Comparison of ENCODE assay signal across 3 cellular contexts in the genomic region with DNA sequence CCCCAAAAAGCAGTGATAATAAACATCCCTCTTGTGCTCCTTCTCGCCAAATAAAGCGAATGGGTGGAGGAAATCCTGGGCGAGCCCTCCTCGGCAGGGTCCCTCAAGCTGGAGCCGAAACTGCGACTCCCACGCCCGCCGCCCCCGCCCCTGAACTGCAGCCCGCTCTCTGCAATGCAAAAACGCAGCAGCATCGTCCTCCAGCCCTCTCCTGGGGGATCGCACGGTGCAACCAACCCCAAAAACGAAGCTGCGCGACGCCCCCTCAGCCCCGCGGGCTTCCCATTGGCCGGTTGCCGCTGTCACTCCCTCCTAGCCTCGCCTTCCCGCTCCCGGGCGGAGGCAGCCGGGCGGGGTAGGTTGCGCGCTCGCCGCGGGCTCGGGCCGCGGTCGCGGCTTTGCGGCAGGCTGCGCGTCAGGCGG.
TF ChIP-seq lines count a peak whose summit lies in the region.

A gene with protein sequence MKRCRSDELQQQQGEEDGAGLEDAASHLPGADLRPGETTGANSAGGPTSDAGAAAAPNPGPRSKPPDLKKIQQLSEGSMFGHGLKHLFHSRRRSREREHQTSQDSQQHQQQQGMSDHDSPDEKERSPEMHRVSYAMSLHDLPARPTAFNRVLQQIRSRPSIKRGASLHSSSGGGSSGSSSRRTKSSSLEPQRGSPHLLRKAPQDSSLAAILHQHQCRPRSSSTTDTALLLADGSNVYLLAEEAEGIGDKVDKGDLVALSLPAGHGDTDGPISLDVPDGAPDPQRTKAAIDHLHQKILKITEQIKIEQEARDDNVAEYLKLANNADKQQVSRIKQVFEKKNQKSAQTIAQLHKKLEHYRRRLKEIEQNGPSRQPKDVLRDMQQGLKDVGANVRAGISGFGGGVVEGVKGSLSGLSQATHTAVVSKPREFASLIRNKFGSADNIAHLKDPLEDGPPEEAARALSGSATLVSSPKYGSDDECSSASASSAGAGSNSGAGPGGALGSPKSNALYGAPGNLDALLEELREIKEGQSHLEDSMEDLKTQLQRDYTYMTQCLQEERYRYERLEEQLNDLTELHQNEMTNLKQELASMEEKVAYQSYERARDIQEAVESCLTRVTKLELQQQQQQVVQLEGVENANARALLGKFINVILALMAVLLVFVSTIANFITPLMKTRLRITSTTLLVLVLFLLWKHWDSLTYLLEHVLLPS (plus strand): TSS at position 363 of the 423 bp plus-strand sequence. CDS start 619 bp downstream, outside the sequence.

TF ChIP-seq in A549, 52 proteins besides CTCF, POLR2A, EP300 and RAD21 (continues in another document):
- no peak for TF ChIP-seq RFX5 (IDR thresholded peaks at IDR 0.05)
- TF ChIP-seq, protein P1, sequence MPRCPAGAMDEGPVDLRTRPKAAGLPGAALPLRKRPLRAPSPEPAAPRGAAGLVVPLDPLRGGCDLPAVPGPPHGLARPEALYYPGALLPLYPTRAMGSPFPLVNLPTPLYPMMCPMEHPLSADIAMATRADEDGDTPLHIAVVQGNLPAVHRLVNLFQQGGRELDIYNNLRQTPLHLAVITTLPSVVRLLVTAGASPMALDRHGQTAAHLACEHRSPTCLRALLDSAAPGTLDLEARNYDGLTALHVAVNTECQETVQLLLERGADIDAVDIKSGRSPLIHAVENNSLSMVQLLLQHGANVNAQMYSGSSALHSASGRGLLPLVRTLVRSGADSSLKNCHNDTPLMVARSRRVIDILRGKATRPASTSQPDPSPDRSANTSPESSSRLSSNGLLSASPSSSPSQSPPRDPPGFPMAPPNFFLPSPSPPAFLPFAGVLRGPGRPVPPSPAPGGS (IDR thresholded peaks at IDR 0.05): no peak
- TF ChIP-seq HEYL (CRISPR knock-in tag; IDR thresholded peaks at IDR 0.05): no peak
- no peak for TF ChIP-seq ZSCAN20 (CRISPR knock-in tag; IDR thresholded peaks at IDR 0.05)
- TF ChIP-seq ZC3H11A (IDR thresholded peaks at IDR 0.05): no peak
- no peak for TF ChIP-seq MYC (IDR thresholded peaks at IDR 0.05; ENCODE audit: borderline replicate concordance, low read length)
- no peak for TF ChIP-seq HOXA7 (CRISPR knock-in tag; IDR thresholded peaks at IDR 0.05)
- TF ChIP-seq TP53 (CRISPR knock-in tag; IDR thresholded peaks at IDR 0.05): no peak
- no peak for TF ChIP-seq MAFK (IDR thresholded peaks at IDR 0.05; ENCODE audit: partially characterized antibody)
- no peak for TF ChIP-seq FOSB (CRISPR knock-in tag; IDR thresholded peaks at IDR 0.05)
- TF ChIP-seq, protein P2, sequence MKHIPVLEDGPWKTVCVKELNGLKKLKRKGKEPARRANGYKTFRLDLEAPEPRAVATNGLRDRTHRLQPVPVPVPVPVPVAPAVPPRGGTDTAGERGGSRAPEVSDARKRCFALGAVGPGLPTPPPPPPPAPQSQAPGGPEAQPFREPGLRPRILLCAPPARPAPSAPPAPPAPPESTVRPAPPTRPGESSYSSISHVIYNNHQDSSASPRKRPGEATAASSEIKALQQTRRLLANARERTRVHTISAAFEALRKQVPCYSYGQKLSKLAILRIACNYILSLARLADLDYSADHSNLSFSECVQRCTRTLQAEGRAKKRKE (CRISPR knock-in tag; IDR thresholded peaks at IDR 0.05; ENCODE audit: low read depth): no peak
- TF ChIP-seq MAZ (IDR thresholded peaks at IDR 0.05; ENCODE audit: borderline replicate concordance, low read depth, low read length): peak; percentile 92
- no peak for TF ChIP-seq POLR2AphosphoS2 (conservative IDR thresholded peaks at IDR 0.05; ENCODE audit: low read length)
- TF ChIP-seq, protein P3, sequence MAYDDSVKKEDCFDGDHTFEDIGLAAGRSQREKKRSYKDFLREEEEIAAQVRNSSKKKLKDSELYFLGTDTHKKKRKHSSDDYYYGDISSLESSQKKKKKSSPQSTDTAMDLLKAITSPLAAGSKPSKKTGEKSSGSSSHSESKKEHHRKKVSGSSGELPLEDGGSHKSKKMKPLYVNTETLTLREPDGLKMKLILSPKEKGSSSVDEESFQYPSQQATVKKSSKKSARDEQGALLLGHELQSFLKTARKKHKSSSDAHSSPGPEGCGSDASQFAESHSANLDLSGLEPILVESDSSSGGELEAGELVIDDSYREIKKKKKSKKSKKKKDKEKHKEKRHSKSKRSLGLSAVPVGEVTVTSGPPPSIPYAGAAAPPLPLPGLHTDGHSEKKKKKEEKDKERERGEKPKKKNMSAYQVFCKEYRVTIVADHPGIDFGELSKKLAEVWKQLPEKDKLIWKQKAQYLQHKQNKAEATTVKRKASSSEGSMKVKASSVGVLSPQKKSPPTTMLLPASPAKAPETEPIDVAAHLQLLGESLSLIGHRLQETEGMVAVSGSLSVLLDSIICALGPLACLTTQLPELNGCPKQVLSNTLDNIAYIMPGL (CRISPR knock-in tag; IDR thresholded peaks at IDR 0.05; ENCODE audit: borderline replicate concordance): no peak
- TF ChIP-seq, protein P4, sequence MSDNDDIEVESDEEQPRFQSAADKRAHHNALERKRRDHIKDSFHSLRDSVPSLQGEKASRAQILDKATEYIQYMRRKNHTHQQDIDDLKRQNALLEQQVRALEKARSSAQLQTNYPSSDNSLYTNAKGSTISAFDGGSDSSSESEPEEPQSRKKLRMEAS (IDR thresholded peaks at IDR 0.05): peak; percentile 62
- no peak for TF ChIP-seq HOXB13 (CRISPR knock-in tag; IDR thresholded peaks at IDR 0.05; ENCODE audit: low read depth)
- TF ChIP-seq CBX2 (IDR thresholded peaks at IDR 0.05; ENCODE audit: borderline replicate concordance, low read depth): no peak
- no peak for TF ChIP-seq CEBPB (IDR thresholded peaks at IDR 0.05)
- TF ChIP-seq KDM5A (IDR thresholded peaks at IDR 0.05): no peak
- TF ChIP-seq HDAC2 (IDR thresholded peaks at IDR 0.05): no peak
- no peak for TF ChIP-seq CBX8 (IDR thresholded peaks at IDR 0.05)
- TF ChIP-seq NFE2L2 (conservative IDR thresholded peaks at IDR 0.05; ENCODE audit: low read length): no peak

TF ChIP-seq in IMR-90, 13 proteins besides CTCF, POLR2A, EP300 and RAD21:
- TF ChIP-seq RCOR1 (IDR thresholded peaks at IDR 0.05; ENCODE audit: insufficient replicate concordance, low read length) (no peak), MAFK (IDR thresholded peaks at IDR 0.05; ENCODE audit: low read depth, low read length) (no peak), MAZ (IDR thresholded peaks at IDR 0.05; ENCODE audit: borderline replicate concordance, low read depth, low read length) (peak; percentile 99), SMC3 (IDR thresholded peaks at IDR 0.05; ENCODE audit: low read depth, low read length) (no peak), NFE2L2 (IDR thresholded peaks at IDR 0.05; ENCODE audit: low read depth, low read length) (no peak), CEBPB (IDR thresholded peaks at IDR 0.05; ENCODE audit: low read depth, low read length) (no peak)
- TF ChIP-seq, protein P5, sequence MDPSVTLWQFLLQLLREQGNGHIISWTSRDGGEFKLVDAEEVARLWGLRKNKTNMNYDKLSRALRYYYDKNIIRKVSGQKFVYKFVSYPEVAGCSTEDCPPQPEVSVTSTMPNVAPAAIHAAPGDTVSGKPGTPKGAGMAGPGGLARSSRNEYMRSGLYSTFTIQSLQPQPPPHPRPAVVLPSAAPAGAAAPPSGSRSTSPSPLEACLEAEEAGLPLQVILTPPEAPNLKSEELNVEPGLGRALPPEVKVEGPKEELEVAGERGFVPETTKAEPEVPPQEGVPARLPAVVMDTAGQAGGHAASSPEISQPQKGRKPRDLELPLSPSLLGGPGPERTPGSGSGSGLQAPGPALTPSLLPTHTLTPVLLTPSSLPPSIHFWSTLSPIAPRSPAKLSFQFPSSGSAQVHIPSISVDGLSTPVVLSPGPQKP (IDR thresholded peaks at IDR 0.05; ENCODE audit: borderline replicate concordance, low read depth, low read length): no peak

TF ChIP-seq in endothelial cell of umbilical vein, 7 proteins besides CTCF, POLR2A, EP300 and RAD21:
- no peak for TF ChIP-seq FOS (IDR thresholded peaks at IDR 0.05; ENCODE audit: borderline replicate concordance, insufficient read depth, low read length)
- TF ChIP-seq GATA2 (IDR thresholded peaks at IDR 0.05; ENCODE audit: insufficient read depth, insufficient read length, low read depth, low read length): no peak
- no peak for TF ChIP-seq POLR2AphosphoS5 (IDR thresholded peaks at IDR 0.05; ENCODE audit: insufficient read depth, low read depth, low read length)
- no peak for TF ChIP-seq MYC (IDR thresholded peaks at IDR 0.05; ENCODE audit: low read depth, low read length)
- no peak for TF ChIP-seq JUN (IDR thresholded peaks at IDR 0.05; ENCODE audit: borderline replicate concordance, insufficient read depth, insufficient read length, low read depth)
- TF ChIP-seq, protein P4 (IDR thresholded peaks at IDR 0.05; ENCODE audit: insufficient read depth, insufficient read length): no peak
- no peak for TF ChIP-seq EZH2 (IDR thresholded peaks at IDR 0.05; ENCODE audit: borderline replicate concordance, low read depth, low read length, severe bottlenecking)
